In genomic region chr6:105483492-105483891, GRCh38 we compare ENCODE assay signal across 12 cellular contexts.
DNase-seq lines count a peak whose midpoint lies in the region; ATAC-seq and TF ChIP-seq lines count a peak whose summit lies in the region.
"Had no signal": no experiment of that assay in that cellular context is flagged by ENCODE, and none has a peak within 500 bp of the region (broad histone marks: within the 10 kb centered on the region; RNA-seq: fewer than 3 reads in every experiment).

No MANE protein-coding gene starts in this region.

- H3K9me3 Mint-ChIP-seq in activated CD4-positive, alpha-beta memory T cell treated with anti-CD3 and anti-CD28 coated beads, Interleukin-2, amount 10 ng/mL, durations not matched to agents 7 days and 5 days = peaks cover 2% of the 10 kb centered on the region
- no peaks in the 10 kb centered on the region for H3K9me3 Mint-ChIP-seq in activated CD4-positive, alpha-beta memory T cell treated with anti-CD3 and anti-CD28 coated beads for 36 hours
- H3K9me3 Mint-ChIP-seq in progenitor cell of endocrine pancreas (ENCODE audit: low read depth) = peaks cover under 1% of the 10 kb centered on the region
- H3K9me3 Mint-ChIP-seq: brain had no signal

- peaks cover 67% of the 10 kb centered on the region for H3K4me1 Mint-ChIP-seq in activated CD4-positive, alpha-beta memory T cell treated with anti-CD3 and anti-CD28 coated beads, Interleukin-2, amount 10 ng/mL, durations not matched to agents 7 days and 5 days
- peaks cover 32% of the 10 kb centered on the region for H3K4me1 Mint-ChIP-seq in activated CD4-positive, alpha-beta memory T cell treated with anti-CD3 and anti-CD28 coated beads for 36 hours (ENCODE audit: low read depth)
- peaks cover 26% of the 10 kb centered on the region for H3K4me1 Mint-ChIP-seq in progenitor cell of endocrine pancreas (ENCODE audit: low read depth)

- H3K4me3 Mint-ChIP-seq in activated CD4-positive, alpha-beta memory T cell treated with anti-CD3 and anti-CD28 coated beads, Interleukin-2, amount 10 ng/mL, durations not matched to agents 7 days and 5 days = no peak overlapping the region
- H3K4me3 Mint-ChIP-seq in activated CD4-positive, alpha-beta memory T cell treated with anti-CD3 and anti-CD28 coated beads for 36 hours = no peak overlapping the region
- no peak overlapping the region for H3K4me3 Mint-ChIP-seq in progenitor cell of endocrine pancreas (ENCODE audit: low read depth)

- peaks cover 2% of the 10 kb centered on the region for H3K27me3 Mint-ChIP-seq in activated CD4-positive, alpha-beta memory T cell treated with anti-CD3 and anti-CD28 coated beads, Interleukin-2, amount 10 ng/mL, durations not matched to agents 7 days and 5 days
- peaks cover 9% of the 10 kb centered on the region for H3K27me3 Mint-ChIP-seq in activated CD4-positive, alpha-beta memory T cell treated with anti-CD3 and anti-CD28 coated beads for 36 hours
- H3K27me3 Mint-ChIP-seq in progenitor cell of endocrine pancreas = peaks cover 5% of the 10 kb centered on the region

- H3K9me3 ChIP-seq in RWPE2 (ENCODE audit: severe bottlenecking) (no peaks in the 10 kb centered on the region), smooth muscle cell (replicated peaks; ENCODE audit: low read depth) (no peaks in the 10 kb centered on the region)
- H3K9me3 ChIP-seq: esophagus squamous epithelium had no signal

- no peaks in the 10 kb centered on the region for H4K20me1 ChIP-seq in smooth muscle cell (ENCODE audit: low read depth)

- H3K79me2 ChIP-seq in smooth muscle cell (ENCODE audit: low read depth) = no peaks in the 10 kb centered on the region

- H3K36me3 ChIP-seq in RWPE2 (ENCODE audit: low read depth) = no peaks in the 10 kb centered on the region
- no peaks in the 10 kb centered on the region for H3K36me3 ChIP-seq in smooth muscle cell (ENCODE audit: low read depth)
- H3K36me3 ChIP-seq: esophagus squamous epithelium had no signal

- peak overlapping the region; percentile 70 for H3K4me2 ChIP-seq in smooth muscle cell

- DNase-seq in activated CD4-positive, alpha-beta memory T cell treated with anti-CD3 and anti-CD28 coated beads, Interleukin-2, amount 10 ng/mL, durations not matched to agents 7 days and 5 days = no peak
- DNase-seq in activated CD4-positive, alpha-beta memory T cell treated with anti-CD3 and anti-CD28 coated beads for 36 hours = no peak
- DNase-seq in RWPE2 (ENCODE audit: low spot score) (no peak), epithelial cell of prostate (ENCODE audit: low read depth, low spot score) (no peak), smooth muscle cell (lab: John Stamatoyannopoulos, UW; ENCODE audit: unreplicated experiment) (no peak), midbrain (lab: John Stamatoyannopoulos, UW) (no peak), progenitor cell of endocrine pancreas (ENCODE audit: low spot score, unreplicated experiment) (no peak), NCI-H187 (lab: John Stamatoyannopoulos, UW) (no peak)
- DNase-seq: activated CD8-positive, alpha-beta memory T cell treated with anti-CD3 and anti-CD28 coated beads, Interleukin-2, amount 50 U/mL, for 4 hours; esophagus squamous epithelium; NCI-H1436 treated with DMSO at 0.1 percent for 48 hours had no signal

- H2AFZ ChIP-seq in smooth muscle cell (ENCODE audit: low read depth) = no peak overlapping the region

- H3K36me3 Mint-ChIP-seq in activated CD4-positive, alpha-beta memory T cell treated with anti-CD3 and anti-CD28 coated beads, Interleukin-2, amount 10 ng/mL, durations not matched to agents 7 days and 5 days (ENCODE audit: low read depth) = peaks cover 18% of the 10 kb centered on the region
- no peaks in the 10 kb centered on the region for H3K36me3 Mint-ChIP-seq in activated CD4-positive, alpha-beta memory T cell treated with anti-CD3 and anti-CD28 coated beads for 36 hours
- no peaks in the 10 kb centered on the region for H3K36me3 Mint-ChIP-seq in progenitor cell of endocrine pancreas (ENCODE audit: insufficient read depth)
- H3K36me3 Mint-ChIP-seq: brain had no signal

- H3K27ac ChIP-seq in RWPE2 (ENCODE audit: poor library complexity, severe bottlenecking) (peak overlapping the region; percentile 51), epithelial cell of prostate (peak overlapping the region; percentile 52), smooth muscle cell (ENCODE audit: low read depth) (peak overlapping the region; percentile 43)

- TF ChIP-seq CTCF in RWPE2 (IDR thresholded peaks at IDR 0.05; ENCODE audit: poor library complexity, severe bottlenecking) (no peak), smooth muscle cell (IDR thresholded peaks at IDR 0.05; ENCODE audit: borderline replicate concordance, insufficient read depth, poor library complexity, severe bottlenecking) (no peak), progenitor cell of endocrine pancreas (IDR thresholded peaks at IDR 0.05; ENCODE audit: unreplicated experiment) (no peak)

- intact Hi-C loops in activated CD4-positive, alpha-beta memory T cell treated with anti-CD3 and anti-CD28 coated beads for 36 hours (cut with micrococcal nuclease) = loop anchor here (5.0 to 10.0 kb wide), 3 partner anchors 421 to 614 kb away; no protein-coding TSS in a partner anchor

- H3K27me3 ChIP-seq in RWPE2 (ENCODE audit: insufficient read depth, poor library complexity, severe bottlenecking) (no peaks in the 10 kb centered on the region), smooth muscle cell (ENCODE audit: low read depth) (no peaks in the 10 kb centered on the region)
- H3K27me3 ChIP-seq: esophagus squamous epithelium had no signal

- WGBS in smooth muscle cell (ENCODE audit: low lambda C conversion rate) = 26% methylated on average over 4 of the region's 4 CpGs

- POLR2A ChIA-PET in activated CD4-positive, alpha-beta memory T cell treated with anti-CD3 and anti-CD28 coated beads, Interleukin-2, amount 10 ng/mL, durations not matched to agents 7 days and 5 days (lab: Charles Lee) = interaction anchor here (0.6 to 3.6 kb wide), 13 partner anchors 24 to 740 kb away, joined by 3 to 23 read pairs (median 4); no protein-coding TSS in a partner anchor
- POLR2A ChIA-PET in activated CD4-positive, alpha-beta memory T cell treated with anti-CD3 and anti-CD28 coated beads for 36 hours (lab: Charles Lee) = interaction anchor here (0.8 to 0.9 kb wide), 2 partner anchors 169 to 615 kb away, joined by 3 read pairs; no protein-coding TSS in a partner anchor

- H3K27ac Mint-ChIP-seq in activated CD4-positive, alpha-beta memory T cell treated with anti-CD3 and anti-CD28 coated beads, Interleukin-2, amount 10 ng/mL, durations not matched to agents 7 days and 5 days = peak overlapping the region; percentile 66
- no peak overlapping the region for H3K27ac Mint-ChIP-seq in activated CD4-positive, alpha-beta memory T cell treated with anti-CD3 and anti-CD28 coated beads for 36 hours
- no peak overlapping the region for H3K27ac Mint-ChIP-seq in progenitor cell of endocrine pancreas

- CTCF ChIA-PET in activated CD4-positive, alpha-beta memory T cell treated with anti-CD3 and anti-CD28 coated beads, Interleukin-2, amount 10 ng/mL, durations not matched to agents 7 days and 5 days (lab: Charles Lee) = interaction anchor here (1.0 to 3.7 kb wide), 10 partner anchors 30 to 817 kb away, joined by 3 to 33 read pairs (median 4); no protein-coding TSS in a partner anchor
- CTCF ChIA-PET in activated CD4-positive, alpha-beta memory T cell treated with anti-CD3 and anti-CD28 coated beads for 36 hours (lab: Charles Lee) = interaction anchor here (1.6 to 3.6 kb wide), 2 partner anchors 52 to 740 kb away, joined by 5 to 20 read pairs; no protein-coding TSS in a partner anchor

- peaks cover 15% of the 10 kb centered on the region for H3F3A ChIP-seq in smooth muscle cell (ENCODE audit: low read depth)

- H3K4me3 ChIP-seq in RWPE2 (ENCODE audit: severe bottlenecking) = no peak overlapping the region
- H3K4me3 ChIP-seq in smooth muscle cell = no peak overlapping the region
- H3K4me3 ChIP-seq: esophagus squamous epithelium had no signal

- peak; percentile 70 for ATAC-seq in RWPE2 (ENCODE audit: low read depth)

- H3K4me1 ChIP-seq in RWPE2 (ENCODE audit: insufficient read depth, poor library complexity, severe bottlenecking) (peaks cover 27% of the 10 kb centered on the region), smooth muscle cell (ENCODE audit: low read depth) (peaks cover 10% of the 10 kb centered on the region)

- no peak overlapping the region for H3K9ac ChIP-seq in smooth muscle cell (ENCODE audit: low read depth)
